14 cellular contexts compared by ENCODE assay signal in the genomic region with DNA sequence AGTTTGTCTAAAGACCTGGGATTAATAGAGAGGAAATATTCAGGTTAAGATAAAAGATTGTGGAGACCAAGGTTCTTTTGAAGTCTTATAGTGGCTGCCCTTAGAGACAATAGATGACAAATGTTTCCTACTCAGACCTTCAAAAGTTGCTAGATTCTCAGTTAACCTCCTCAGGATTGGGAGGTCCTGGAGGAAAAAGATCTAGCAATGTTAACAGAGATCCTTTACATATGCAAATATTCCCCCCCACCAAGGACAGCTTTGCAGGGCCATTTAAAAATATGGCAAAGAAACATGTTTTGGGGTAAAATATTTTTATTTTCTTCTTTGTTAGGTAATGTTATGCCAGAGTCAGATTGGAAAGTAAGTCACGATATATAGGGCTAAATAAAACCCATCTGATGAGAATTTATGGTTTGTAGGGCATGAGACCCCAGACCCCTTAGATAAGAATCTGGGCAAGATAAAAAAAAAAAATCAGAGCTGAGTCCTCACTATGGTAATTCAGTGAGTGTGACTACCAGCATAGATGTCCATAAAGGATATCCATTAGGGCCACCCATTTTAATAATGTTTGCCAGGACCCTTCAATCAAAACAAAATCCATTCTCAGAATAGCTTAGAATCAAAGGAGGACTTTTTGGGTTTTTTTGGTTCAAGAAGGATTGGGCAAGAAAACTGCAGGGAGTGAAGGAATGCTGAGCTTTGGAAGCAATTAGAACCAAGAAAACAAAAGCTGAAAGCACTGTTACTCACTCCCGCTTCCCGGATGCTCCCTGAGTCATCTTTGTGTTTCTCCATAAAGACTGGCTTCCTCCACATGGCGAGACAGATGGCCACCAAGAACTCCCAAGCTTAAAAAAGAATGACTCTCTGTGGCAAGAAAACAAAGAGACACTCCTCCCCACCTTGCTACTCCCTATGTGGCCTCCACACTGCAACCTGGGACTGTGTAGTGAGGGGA. TPM values are rescaled to one million over a fixed set of nuclear protein-coding genes. Genes with fewer than 3 reads are reported as not detected.
DNase-seq lines count a peak whose midpoint lies in the region; ATAC-seq and TF ChIP-seq lines count a peak whose summit lies in the region.
"Had no signal": no experiment of that assay in that cellular context is flagged by ENCODE, and none has a peak within 500 bp of the region (broad histone marks: within the 10 kb centered on the region; RNA-seq: fewer than 3 reads in every experiment).

No MANE protein-coding gene starts in this region.

- H2AK9ac ChIP-seq in IMR-90 (replicated peaks; ENCODE audit: low read depth, low read length, poor library complexity), result no peak overlapping the region

- ATAC-seq in IMR-90 (ENCODE audit: low read depth), result peak; percentile 94
- ATAC-seq: CD8-positive, alpha-beta T cell; naive thymus-derived CD4-positive, alpha-beta T cell had no signal

- peak overlapping the region; percentile 28; the same call in 1 of the 2 replicates for H3K23ac ChIP-seq in IMR-90 (ENCODE audit: low read depth, low read length)

- peak overlapping the region; percentile 81 for H2BK20ac ChIP-seq in IMR-90 (ENCODE audit: low read depth, low read length)

- H2AFZ ChIP-seq in IMR-90 (replicated peaks; ENCODE audit: low read length, poor library complexity), result peak overlapping the region; percentile 82

- no peak for TF ChIP-seq POLR2A in IMR-90 (IDR thresholded peaks at IDR 0.05; ENCODE audit: low read depth, low read length)

- no peak for TF ChIP-seq RAD21 in IMR-90 (IDR thresholded peaks at IDR 0.05; ENCODE audit: low read length)

- H3K79me1 ChIP-seq in IMR-90 (ENCODE audit: low read depth in 1 of 2, low read length in 2 of 2), result no peaks in the 10 kb centered on the region

- H4K5ac ChIP-seq in IMR-90 (ENCODE audit: low read depth, low read length), result no peak overlapping the region

- H2BK15ac ChIP-seq in IMR-90 (ENCODE audit: low read depth, low read length), result no peak overlapping the region

- POLR2A ChIA-PET in IMR-90 (lab: Charles Lee; ENCODE audit: unreplicated experiment), result no interaction called here

- in situ Hi-C loops in IMR-90 (cut with MboI; ENCODE audit: low sequenced_read_pairs), result no loop called here

- H3K9ac ChIP-seq in IMR-90 (ENCODE audit: low read depth, low read length), result no peak overlapping the region

- H3K4ac ChIP-seq in IMR-90 (ENCODE audit: low read depth, low read length), result peak overlapping the region; percentile 71

- peak overlapping the region; percentile 53; the same call in 1 of the 2 replicates for H3K4me2 ChIP-seq in IMR-90 (ENCODE audit: low read depth, low read length)

- H3K9me1 ChIP-seq in IMR-90 (ENCODE audit: insufficient read depth, low read length), result no peaks in the 10 kb centered on the region

- H3K4me3 ChIP-seq in AG10803 (ENCODE audit: low read length) (no peak overlapping the region), IMR-90 (ENCODE audit: insufficient read depth, low read depth, low read length) (no peak overlapping the region)

- no peak overlapping the region; the same call in 1 of the 2 replicates for H3K18ac ChIP-seq in IMR-90 (ENCODE audit: low read depth, low read length)

- H4K8ac ChIP-seq in IMR-90 (ENCODE audit: low read depth in 2 of 2, low read length in 2 of 2), result 0 out of 4 replicates have a peak overlapping the region, but pooled peaks of 1 of the 2 experiments have one; percentile 41

- CTCF ChIA-PET in IMR-90 (lab: Yijun Ruan, JAX), result interaction anchor here (0.6 to 2.0 kb wide), 4 partner anchors 9 to 243 kb away, joined by 3 to 12 read pairs (median 6); no protein-coding TSS in a partner anchor

- H3K9me3 ChIP-seq in IMR-90 (ENCODE audit: control insufficient read depth, insufficient read depth, low read length), result no peaks in the 10 kb centered on the region

- intact Hi-C loops in IMR-90 (cut with micrococcal nuclease), result no loop called here

- no CpG with 5 or more reads among the region's 4 CpGs for WGBS in IMR-90 (ENCODE audit: extremely low coverage in 2 of 2, insufficient read length in 1 of 2), 2 experiments

- peak overlapping the region; percentile 58 for H3K14ac ChIP-seq in IMR-90 (replicated peaks; ENCODE audit: low read depth, low read length)

- no peaks in the 10 kb centered on the region for H3K4me1 ChIP-seq in IMR-90 (ENCODE audit: control insufficient read depth, insufficient read depth, low read length)

- H2BK120ac ChIP-seq in IMR-90 (ENCODE audit: low read depth, low read length), result peak overlapping the region; percentile 76; the same call in 1 of the 2 replicates

- dilution Hi-C loops in IMR-90 (cut with HindIII; ENCODE audit: low sequenced_read_pairs, unreplicated experiment), result no loop called here

- H3K27ac ChIP-seq in IMR-90 (ENCODE audit: insufficient read depth, low read length), result peak overlapping the region; percentile 89
- H3K27ac ChIP-seq: HL-60 had no signal

- DNase-seq in AG10803 (ENCODE audit: low read depth) (peak; percentile 93), IMR-90 (peak; percentile 78), dermis blood vessel endothelial cell (peak; percentile 87), lung microvascular endothelial cell (ENCODE audit: low read depth in 2 of 2) (peak; percentile 20 to 91), C1 segment of cervical spinal cord (lab: John Stamatoyannopoulos, UW) (no peak), LoVo (ENCODE audit: low spot score) (no peak), SW480 (ENCODE audit: low spot score) (no peak)
- no peak for DNase-seq in activated effector memory CD4-positive, alpha-beta T cell treated with anti-CD3 and anti-CD28 coated beads, Interleukin-2, amount 50 U/mL, for 16 hours
- DNase-seq: activated gamma-delta T cell treated with Interleukin-2 at 50 U/mL for 16 hours; CD8-positive, alpha-beta T cell; naive thymus-derived CD4-positive, alpha-beta T cell; T1000 had no signal

- no peaks in the 10 kb centered on the region for H4K20me1 ChIP-seq in IMR-90 (ENCODE audit: insufficient read depth, low read length)

- BruUV-seq in IMR-90 (replicated peaks; lab: Mats Ljungman, UMichigan), result no TSS peak

- no peaks in the 10 kb centered on the region for H3K27me3 ChIP-seq in IMR-90 (ENCODE audit: control insufficient read depth, insufficient read depth, low read length)

- no peak overlapping the region for H3K56ac ChIP-seq in IMR-90 (ENCODE audit: extremely low read depth, insufficient read depth, low read length)

- H4K91ac ChIP-seq in IMR-90 (ENCODE audit: insufficient read depth, low read depth, low read length), result peak overlapping the region; percentile 69

- no peaks in the 10 kb centered on the region for H3K36me3 ChIP-seq in IMR-90 (ENCODE audit: control insufficient read depth, insufficient read depth, low read length)

- TF ChIP-seq CTCF in AG10803 (conservative IDR thresholded peaks at IDR 0.05; ENCODE audit: low read length), result no peak
- no peak for TF ChIP-seq CTCF in IMR-90 (conservative IDR thresholded peaks at IDR 0.05; ENCODE audit: low read depth, low read length)

- peak overlapping the region; percentile 43; the same call in 1 of the 2 replicates for H2AK5ac ChIP-seq in IMR-90 (ENCODE audit: low read depth, low read length)

- no peak overlapping the region for H2BK5ac ChIP-seq in IMR-90 (ENCODE audit: low read depth, low read length, poor library complexity, severe bottlenecking)

TF ChIP-seq in IMR-90, 13 proteins besides CTCF, POLR2A, EP300 and RAD21:
- TF ChIP-seq CEBPB (IDR thresholded peaks at IDR 0.05; ENCODE audit: low read depth, low read length) (peak; percentile 70), FOS (IDR thresholded peaks at IDR 0.05; ENCODE audit: low read depth, low read length) (peak; percentile 37; the same call in 1 of the 2 replicates), MXI1 (IDR thresholded peaks at IDR 0.05; ENCODE audit: borderline replicate concordance, low read depth, low read length) (peak; percentile 17; the same call in 1 of the 2 replicates)
- TF ChIP-seq, protein P1, sequence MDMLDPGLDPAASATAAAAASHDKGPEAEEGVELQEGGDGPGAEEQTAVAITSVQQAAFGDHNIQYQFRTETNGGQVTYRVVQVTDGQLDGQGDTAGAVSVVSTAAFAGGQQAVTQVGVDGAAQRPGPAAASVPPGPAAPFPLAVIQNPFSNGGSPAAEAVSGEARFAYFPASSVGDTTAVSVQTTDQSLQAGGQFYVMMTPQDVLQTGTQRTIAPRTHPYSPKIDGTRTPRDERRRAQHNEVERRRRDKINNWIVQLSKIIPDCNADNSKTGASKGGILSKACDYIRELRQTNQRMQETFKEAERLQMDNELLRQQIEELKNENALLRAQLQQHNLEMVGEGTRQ (IDR thresholded peaks at IDR 0.05; ENCODE audit: low read depth, low read length), result no peak

RNA-seq across cellular contexts. Expression of gene VSTM1, which starts 28.2 kb away (rescaled TPM):
- not detected in 2 replicates for total RNA-seq in IMR-90 (2012; rRNA removed)
- polyA plus RNA-seq in IMR-90 (2012; rRNA removed), result not detected in 2 replicates
- not detected in 2 replicates for polyA plus RNA-seq in IMR-90 (2012; cell fraction: cytosol; rRNA removed)
- polyA plus RNA-seq in IMR-90 (2012; cell fraction: nucleus; rRNA removed; ENCODE audit: low replicate concordance), result not detected in 2 replicates
- total RNA-seq in dermis blood vessel endothelial cell, result not detected in 2 replicates
- total RNA-seq in lung microvascular endothelial cell, result not detected in 2 replicates
- total RNA-seq: CD8-positive, alpha-beta T cell had no signal
- polyA plus RNA-seq: naive thymus-derived CD4-positive, alpha-beta T cell had no signal

RNA-seq across cellular contexts. Expression of gene CACNG6, which starts 44.1 kb away (rescaled TPM):
- total RNA-seq in IMR-90 (2012; rRNA removed) (not detected in 2 replicates), dermis blood vessel endothelial cell (0.84 and 0.85 TPM in 2 replicates), lung microvascular endothelial cell (0.20 and 1.5 TPM in 2 replicates)
- polyA plus RNA-seq in IMR-90 (2012; rRNA removed), result not detected in 2 replicates
- polyA plus RNA-seq in IMR-90 (2012; cell fraction: cytosol; rRNA removed), result 0.02 and 0.03 TPM in 2 replicates
- 0.10 TPM in 1 of 2 replicates, not detected in the other for polyA plus RNA-seq in IMR-90 (2012; cell fraction: nucleus; rRNA removed; ENCODE audit: low replicate concordance)
- total RNA-seq: CD8-positive, alpha-beta T cell had no signal
- polyA plus RNA-seq: naive thymus-derived CD4-positive, alpha-beta T cell had no signal

RNA-seq across cellular contexts. Expression of gene TARM1, which starts 45.7 kb away (rescaled TPM):
- total RNA-seq in IMR-90 (2012; rRNA removed) (not detected in 2 replicates), dermis blood vessel endothelial cell (not detected in 2 replicates), lung microvascular endothelial cell (not detected in 2 replicates)
- not detected in 2 replicates for polyA plus RNA-seq in IMR-90 (2012; rRNA removed)
- polyA plus RNA-seq in IMR-90 (2012; cell fraction: cytosol; rRNA removed), result not detected in 2 replicates
- polyA plus RNA-seq in IMR-90 (2012; cell fraction: nucleus; rRNA removed; ENCODE audit: low replicate concordance), result not detected in 2 replicates
- total RNA-seq: CD8-positive, alpha-beta T cell; epithelial cell of proximal tubule; naive thymus-derived CD4-positive, alpha-beta T cell had no signal
- polyA plus RNA-seq: naive thymus-derived CD4-positive, alpha-beta T cell had no signal

Comparison
In these comparisons a context has a peak if more than half of its experiments do, and no peak if none do; other contexts are left out.
1. DNase-seq: peak in AG10803 (single experiment), IMR-90 (single experiment), dermis blood vessel endothelial cell (single experiment) and lung microvascular endothelial cell (2 of 2); none in C1 segment of cervical spinal cord (0 of 14), activated effector memory CD4-positive, alpha-beta T cell treated with anti-CD3 and anti-CD28 coated beads, Interleukin-2, amount 50 U/mL, for 16 hours (single experiment), LoVo (single experiment) and SW480 (single experiment).